Comparison of ENCODE assay signal across 19 cellular contexts in genomic region chr3:13688034-13688433, GRCh38.
"Had no signal": no experiment of that assay in that cellular context is flagged by ENCODE, and none has a peak within 500 bp of the region (broad histone marks: within the 10 kb centered on the region; RNA-seq: fewer than 3 reads in every experiment).

No MANE protein-coding gene starts in this region.

- H3K27ac Mint-ChIP-seq: activated CD4-positive, alpha-beta T cell treated with anti-CD3 and anti-CD28 coated beads, Interleukin-2, amount 10 ng/mL, durations not matched to agents 7 days and 5 days; activated CD8-positive, alpha-beta T cell treated with anti-CD3 and anti-CD28 coated beads, Interleukin-2, amount 10 ng/mL, durations not matched to agents 7 days and 5 days; activated naive CD4-positive, alpha-beta T cell treated with anti-CD3 and anti-CD28 coated beads, Interleukin-2, amount 50 U/mL, for 24 hours; activated T-helper 1 cell treated with anti-CD3 and anti-CD28 coated beads, Interleukin-12 subunit alpha, Interleukin-12 subunit beta, Interleukin-2, Interleukin-4 antibody, amounts not matched to agents 30 ng/mL and 10 ng/mL and 1 ng/mL, durations not matched to agents 14 hours and 24 hours and 36 hours; natural killer cell had no signal

- H3K27ac ChIP-seq: brain microvascular endothelial cell, coronary artery, heart left ventricle, left lung, parathyroid adenoma, thyroid gland had no signal

- H3K27me3 Mint-ChIP-seq: activated CD4-positive, alpha-beta T cell treated with anti-CD3 and anti-CD28 coated beads, Interleukin-2, amount 10 ng/mL, durations not matched to agents 7 days and 5 days; activated naive CD4-positive, alpha-beta T cell treated with anti-CD3 and anti-CD28 coated beads, Interleukin-2, amount 50 U/mL, for 24 hours had no signal

- H3K4me1 ChIP-seq: heart left ventricle, left lung, parathyroid adenoma, thyroid gland had no signal

- H3K4me3 Mint-ChIP-seq: activated CD4-positive, alpha-beta T cell treated with anti-CD3 and anti-CD28 coated beads, Interleukin-2, amount 10 ng/mL, durations not matched to agents 7 days and 5 days; activated CD8-positive, alpha-beta T cell treated with anti-CD3 and anti-CD28 coated beads, Interleukin-2, amount 10 ng/mL, durations not matched to agents 7 days and 5 days; activated naive CD4-positive, alpha-beta T cell treated with anti-CD3 and anti-CD28 coated beads, Interleukin-2, amount 50 U/mL, for 24 hours; activated T-helper 1 cell treated with anti-CD3 and anti-CD28 coated beads, Interleukin-12 subunit alpha, Interleukin-12 subunit beta, Interleukin-2, Interleukin-4 antibody, amounts not matched to agents 30 ng/mL and 10 ng/mL and 1 ng/mL, durations not matched to agents 14 hours and 24 hours and 36 hours; natural killer cell had no signal

- ATAC-seq: activated CD4-positive, CD25-positive, alpha-beta regulatory T cell treated with anti-CD3 and anti-CD28 coated beads, Interleukin-2, amount 50 U/mL, for 24 hours; activated CD8-positive, alpha-beta T cell treated with anti-CD3 and anti-CD28 coated beads, Interleukin-2, amount 10 ng/mL, durations not matched to agents 7 days and 5 days; heart left ventricle; natural killer cell; right cardiac atrium; stimulated activated naive CD8-positive, alpha-beta T cell treated with anti-CD3 and anti-CD28 coated beads, Interleukin-15, Interleukin-2, amounts not matched to agents 100 U/mL and 50 U/mL, for 24 hours had no signal

- DNase-seq: activated CD4-positive, alpha-beta T cell treated with anti-CD3 and anti-CD28 coated beads, Interleukin-2, amount 10 ng/mL, durations not matched to agents 7 days and 5 days; activated CD8-positive, alpha-beta T cell treated with anti-CD3 and anti-CD28 coated beads, Interleukin-2, amount 10 ng/mL, durations not matched to agents 7 days and 5 days; activated gamma-delta T cell; aorta; brain microvascular endothelial cell; heart left ventricle; natural killer cell; right cardiac atrium; stimulated activated CD4-positive, alpha-beta T cell treated with anti-CD3 and anti-CD28 coated beads, Interleukin-4, amount 100 ng/mL, for 24 hours; stimulated activated naive CD8-positive, alpha-beta T cell treated with anti-CD3 and anti-CD28 coated beads, Interleukin-15, Interleukin-2, amounts not matched to agents 100 U/mL and 50 U/mL, for 24 hours; T1000 had no signal

- H3K4me1 Mint-ChIP-seq: activated CD4-positive, alpha-beta T cell treated with anti-CD3 and anti-CD28 coated beads, Interleukin-2, amount 10 ng/mL, durations not matched to agents 7 days and 5 days; activated naive CD4-positive, alpha-beta T cell treated with anti-CD3 and anti-CD28 coated beads, Interleukin-2, amount 50 U/mL, for 24 hours; natural killer cell had no signal

- H2AFZ ChIP-seq: parathyroid adenoma had no signal

- H3K4me3 ChIP-seq: coronary artery, heart left ventricle, left lung, lung, thyroid gland had no signal

- H3K36me3 Mint-ChIP-seq: activated naive CD4-positive, alpha-beta T cell treated with anti-CD3 and anti-CD28 coated beads, Interleukin-2, amount 50 U/mL, for 24 hours; natural killer cell had no signal

- H3K9ac ChIP-seq: parathyroid adenoma had no signal

- H3K36me3 ChIP-seq: brain microvascular endothelial cell, heart left ventricle, left lung, thyroid gland had no signal

- H3K27me3 ChIP-seq: brain microvascular endothelial cell, thyroid gland had no signal

- H3K9me3 ChIP-seq: heart left ventricle, left lung, thyroid gland had no signal
